8 cellular contexts compared by ENCODE assay signal in genomic region chr4:168831585-168831918, GRCh38.
DNase-seq lines count a peak whose midpoint lies in the region; ATAC-seq, FAIRE-seq and TF ChIP-seq lines count a peak whose summit lies in the region.

No MANE protein-coding gene starts in this region.

- no peaks in the 10 kb centered on the region for H3K9me3 ChIP-seq in cardiac muscle cell (ENCODE audit: low read depth)
- no peaks in the 10 kb centered on the region for H3K9me3 ChIP-seq in SU-DHL-6 (ENCODE audit: insufficient read depth, low read length)
- no peaks in the 10 kb centered on the region for H3K9me3 ChIP-seq in small intestine (ENCODE audit: control insufficient read depth, low read depth)

- peak overlapping the region; percentile 58 for H3K4me2 ChIP-seq in SU-DHL-6 (ENCODE audit: low read depth, low read length, poor library complexity, severe bottlenecking)

- peak overlapping the region; percentile 97 for H2AFZ ChIP-seq in SU-DHL-6 (ENCODE audit: low read depth, low read length, severe bottlenecking)

- intact Hi-C loops in cardiac septum (cut with DNase I), result loop anchor here (5.0 kb wide), 2 partner anchors 36 to 119 kb away; no protein-coding TSS in a partner anchor

- H3K9ac ChIP-seq in SU-DHL-6 (ENCODE audit: low read length), result peak overlapping the region; percentile 58

- no peak for ATAC-seq in GM18861 (IDR thresholded peaks at IDR 0.05; ENCODE audit: unreplicated experiment)

- FAIRE-seq in small intestine (lab: Jason Lieb, UNC), result no peak

- H3K36me3 ChIP-seq in cardiac muscle cell, result no peaks in the 10 kb centered on the region
- no peaks in the 10 kb centered on the region for H3K36me3 ChIP-seq in SU-DHL-6 (ENCODE audit: low read length)
- no peaks in the 10 kb centered on the region for H3K36me3 ChIP-seq in small intestine (ENCODE audit: control insufficient read depth in 2 of 2, insufficient read depth in 2 of 2, low read length in 2 of 2)

- no peaks in the 10 kb centered on the region for H3K79me2 ChIP-seq in SU-DHL-6 (ENCODE audit: insufficient read depth, low read length)

- H3K4me1 ChIP-seq in cardiac muscle cell (ENCODE audit: low read depth), result peaks cover 14% of the 10 kb centered on the region
- H3K4me1 ChIP-seq in small intestine (ENCODE audit: control insufficient read depth in 2 of 2, insufficient read depth in 1 of 2, low read depth in 1 of 2, low read length in 1 of 2), result no peaks in the 10 kb centered on the region

- H3K27me3 ChIP-seq in cardiac muscle cell (no peaks in the 10 kb centered on the region), SU-DHL-6 (ENCODE audit: low read length) (no peaks in the 10 kb centered on the region), small intestine (ENCODE audit: control insufficient read depth in 2 of 2, insufficient read depth in 2 of 2, low read length in 2 of 2) (no peaks in the 10 kb centered on the region)

- WGBS in small intestine, 3 donors, result 3 to 5% (median 4%) methylated on average over 14 of the region's 14 CpGs

- peak overlapping the region; percentile 70 for H3K4me3 ChIP-seq in cardiac muscle cell
- peak overlapping the region; percentile 60 for H3K4me3 ChIP-seq in SU-DHL-6 (ENCODE audit: insufficient read depth, low read length, poor library complexity, severe bottlenecking)
- peak overlapping the region; percentile 62 to 99 for H3K4me3 ChIP-seq in small intestine (ENCODE audit: low read depth in 1 of 2, low read length in 2 of 2)

- no peak for TF ChIP-seq CTCF in cardiac muscle cell (IDR thresholded peaks at IDR 0.05; ENCODE audit: low read depth, low read length)
- no peak for TF ChIP-seq CTCF in SU-DHL-6 (IDR thresholded peaks at IDR 0.05; ENCODE audit: insufficient read depth, low read length, poor library complexity, severe bottlenecking)

- H3K27ac ChIP-seq in cardiac muscle cell (peak overlapping the region; percentile 92), SU-DHL-6 (ENCODE audit: low read depth, low read length) (no peak overlapping the region), small intestine (ENCODE audit: low read depth in 1 of 2, low read length in 1 of 2) (peak overlapping the region in 1 of 2 donors; percentile 83)

- H4K20me1 ChIP-seq in SU-DHL-6 (ENCODE audit: low read depth, low read length), result no peaks in the 10 kb centered on the region

- H3F3A ChIP-seq in SU-DHL-6 (ENCODE audit: insufficient read depth), result no peaks in the 10 kb centered on the region

- no peaks in the 10 kb centered on the region for H3K9me2 ChIP-seq in SU-DHL-6 (replicated peaks; ENCODE audit: insufficient read depth, low read length)

- DNase-seq in cardiac muscle cell (ENCODE audit: low read depth in 1 of 2, low spot score in 1 of 2) (peak in 1 of 2 donors; percentile 19), cardiac septum (ENCODE audit: low spot score) (no peak), germinal center (ENCODE audit: low spot score) (peak; percentile 5), small intestine (no peak), occipital lobe (lab: John Stamatoyannopoulos, UW) (no peak)
- no peak for DNase-seq in activated CD4-positive, alpha-beta T cell treated with anti-CD3 and anti-CD28 coated beads for 4 hours
